Comparison of ENCODE assay signal across 16 cellular contexts in genomic region chr22:45073064-45073463, GRCh38.
DNase-seq lines count a peak whose midpoint lies in the region; ATAC-seq, FAIRE-seq and TF ChIP-seq lines count a peak whose summit lies in the region.
"Had no signal": no experiment of that assay in that cellular context is flagged by ENCODE, and none has a peak within 500 bp of the region (broad histone marks: within the 10 kb centered on the region; RNA-seq: fewer than 3 reads in every experiment).

No MANE protein-coding gene starts in this region.

- no TSS peak for BruUV-seq in GM12878 (replicated peaks; lab: Mats Ljungman, UMichigan)

- no peak for TF ChIP-seq EP300 in GM12878 (IDR thresholded peaks at IDR 0.05; ENCODE audit: borderline replicate concordance in 1 of 2, control insufficient read depth in 1 of 2, low read depth in 2 of 2, low read length in 2 of 2)

- TF ChIP-seq RAD21 in GM12878 (IDR thresholded peaks at IDR 0.05; ENCODE audit: insufficient read depth, low read depth, low read length) = no peak

- no peaks in the 10 kb centered on the region; the same call in 1 of the 2 replicates for H3K4me1 ChIP-seq in HEK293 (ENCODE audit: control insufficient read depth, insufficient read depth, low read length)
- H3K4me1 ChIP-seq in GM12878 (ENCODE audit: control insufficient read depth, insufficient read depth, low read length) = no peaks in the 10 kb centered on the region
- H3K4me1 ChIP-seq in prostate gland (replicated peaks) = no peaks in the 10 kb centered on the region
- H3K4me1 ChIP-seq: esophagus muscularis mucosa, tibial artery had no signal

- H3K4me3 ChIP-seq in HEK293 (ENCODE audit: low read depth, low read length) = no peak overlapping the region
- no peak overlapping the region for H3K4me3 ChIP-seq in GM12878
- H3K4me3 ChIP-seq in prostate gland = no peak overlapping the region
- H3K4me3 ChIP-seq: esophagus muscularis mucosa, SK-N-MC, tibial artery had no signal

- CTCF ChIA-PET in HEK293 (lab: Yijun Ruan, JAX) = interaction anchor here (0.6 kb wide), 1 partner anchor 105 kb away, joined by 4 read pairs; no protein-coding TSS in a partner anchor
- CTCF ChIA-PET in GM12878 (lab: Yijun Ruan, JAX) = no interaction called here

- no peak overlapping the region; the same call in 1 of the 2 replicates for H3K27ac ChIP-seq in HEK293 (ENCODE audit: extremely low read depth, low read depth, low read length)
- no peak overlapping the region for H3K27ac ChIP-seq in GM12878 (ENCODE audit: control insufficient read depth, insufficient read depth)
- H3K27ac ChIP-seq in prostate gland = no peak overlapping the region
- H3K27ac ChIP-seq: esophagus muscularis mucosa, SK-N-MC, tibial artery had no signal

- DNase-seq in DMS79 (lab: John Stamatoyannopoulos, UW) = peak; percentile 55
- DNase-seq in NCI-H345 treated with DMSO at 0.1 percent for 48 hours (lab: John Stamatoyannopoulos, UW; ENCODE audit: unreplicated experiment) = peak; percentile 32
- no peak for DNase-seq in GM12878 (ENCODE audit: low read depth, low spot score)
- no peak for DNase-seq in ACHN
- DNase-seq in prostate gland (ENCODE audit: low spot score) = no peak
- DNase-seq in glomerular visceral epithelial cell (ENCODE audit: extremely low spot score) = no peak
- DNase-seq in globus pallidus (ENCODE audit: low spot score) = no peak
- DNase-seq: activated CD4-positive, alpha-beta T cell treated with anti-CD3 and anti-CD28 coated beads, Interleukin-2, amount 10 ng/mL, durations not matched to agents 24 days and 14 days; dermis blood vessel endothelial cell; glutamatergic neuron; OCI-M1; tibial artery had no signal

- no peak overlapping the region for H3K9ac ChIP-seq in GM12878 (ENCODE audit: control insufficient read depth, insufficient read depth, low read length)

- ATAC-seq in GM12878 = no peak
- ATAC-seq: stimulated activated memory B cell treated with anti-CD40 and anti-IgM and Interleukin-4, amounts not matched to agents 10 μg/mL and 1 μg/mL and 100 μg/mL, for 72 hours had no signal

- H4K20me1 ChIP-seq in GM12878 (ENCODE audit: control insufficient read depth, insufficient read depth) = no peaks in the 10 kb centered on the region

- H3K27me3 ChIP-seq in GM12878 (replicated peaks in 1 of 2; ENCODE audit: control insufficient read depth in 2 of 2, insufficient read depth in 2 of 2, low read length in 1 of 2) (peaks cover 4 to 5% of the 10 kb centered on the region in 2 experiments; a peak in 2 of 4 replicates), prostate gland (replicated peaks; ENCODE audit: insufficient read depth) (peaks cover 8% of the 10 kb centered on the region)

- in situ Hi-C loops in GM12878 (cut with MboI) = no loop called here
- in situ Hi-C loops in ACHN (cut with HindIII; ENCODE audit: low pct_ligation_motif_present, low pct_unique_long_range_greater_than_20kb, low sequenced_read_pairs) = no loop called here

- SMC1A ChIA-PET in GM12878 (lab: Charles Lee; ENCODE audit: uncharacterized antibody, unreplicated experiment) = no interaction called here

- RAD21 ChIA-PET in GM12878 (lab: Charles Lee; ENCODE audit: unreplicated experiment) = no interaction called here

- no peak overlapping the region for H2AFZ ChIP-seq in GM12878 (ENCODE audit: control insufficient read depth, low read depth, low read length)

- H3K36me3 ChIP-seq in HEK293 (ENCODE audit: control insufficient read depth in 2 of 2, insufficient read depth in 1 of 2, low read length in 2 of 2) = no peaks in the 10 kb centered on the region
- H3K36me3 ChIP-seq in GM12878 (ENCODE audit: control insufficient read depth in 2 of 2, insufficient read depth in 2 of 2, low read length in 1 of 2) = no peaks in the 10 kb centered on the region
- H3K36me3 ChIP-seq in prostate gland = no peaks in the 10 kb centered on the region
- H3K36me3 ChIP-seq: esophagus muscularis mucosa, tibial artery had no signal

- H3K79me2 ChIP-seq in GM12878 (ENCODE audit: control insufficient read depth, insufficient read depth, low read length) = no peaks in the 10 kb centered on the region

- TF ChIP-seq POLR2A in GM12878 (IDR thresholded peaks at IDR 0.05; ENCODE audit: low read depth, low read length) (no peak), prostate gland (IDR thresholded peaks at IDR 0.05) (no peak)

- no peak overlapping the region for H3K4me2 ChIP-seq in GM12878 (ENCODE audit: control insufficient read depth, insufficient read depth)

- POLR2A ChIA-PET in HEK293 (lab: Yijun Ruan, JAX) (interaction anchor here (0.6 kb wide), 1 partner anchor 15 kb away, joined by 4 read pairs; no protein-coding TSS in a partner anchor), GM12878 (lab: Charles Lee) (no interaction called here)

- no peak for FAIRE-seq in GM12878 (lab: Jason Lieb, UNC)

- WGBS in GM12878 (ENCODE audit: insufficient coverage, insufficient replicate concordance, low lambda C conversion rate, missing lambda C conversion rate) = 33% methylated on average over 5 of the region's 5 CpGs
- 42% methylated on average over 5 of the region's 5 CpGs for WGBS in prostate gland

- H3K9me3 ChIP-seq in HEK293 (ENCODE audit: control insufficient read depth, insufficient read depth, low read depth, low read length) (no peaks in the 10 kb centered on the region), GM12878 (replicated peaks; ENCODE audit: control insufficient read depth, insufficient read depth, low read length) (no peaks in the 10 kb centered on the region; the same call in 2 of the 3 replicates), prostate gland (no peaks in the 10 kb centered on the region)

- intact Hi-C loops in GM12878 (cut with micrococcal nuclease; ENCODE audit: unreplicated experiment) = no loop called here
- intact Hi-C loops in prostate gland (cut with DNase I) = no loop called here

- no peak for TF ChIP-seq CTCF in HEK293 (tag by site-specific recombination; IDR thresholded peaks at IDR 0.05)
- no peak for TF ChIP-seq CTCF in GM12878 (IDR thresholded peaks at IDR 0.05 in 2 of 3, conservative IDR thresholded peaks at IDR 0.05 in 1 of 3; ENCODE audit: control insufficient read depth in 2 of 3, extremely low read depth in 1 of 3, insufficient read depth in 1 of 3, low read depth in 3 of 3, low read length in 3 of 3)
- no peak for TF ChIP-seq CTCF in prostate gland (IDR thresholded peaks at IDR 0.05)

TF ChIP-seq in HEK293, 187 proteins besides CTCF, POLR2A, EP300 and RAD21 (continues in another document):
- 0 out of 2 replicates have a peak, but pooled peaks have one; percentile 18 for TF ChIP-seq ZBTB8A (tag by site-specific recombination; IDR thresholded peaks at IDR 0.05)
- no peak for TF ChIP-seq HOXC10 (CRISPR knock-in tag; IDR thresholded peaks at IDR 0.05)
- TF ChIP-seq ZNF341 (tag by site-specific recombination; IDR thresholded peaks at IDR 0.05; ENCODE audit: low read depth) = peak; percentile 69
- TF ChIP-seq ZIC2 (tag by site-specific recombination; IDR thresholded peaks at IDR 0.05) = 0 out of 2 replicates have a peak, but pooled peaks have one; percentile 12
- TF ChIP-seq ZNF571 (tag by site-specific recombination; IDR thresholded peaks at IDR 0.05) = no peak
- TF ChIP-seq ZNF768 (tag by site-specific recombination; IDR thresholded peaks at IDR 0.05) = no peak
- no peak for TF ChIP-seq GLIS2 (tag by site-specific recombination; IDR thresholded peaks at IDR 0.05)
- no peak for TF ChIP-seq ZNF266 (tag by site-specific recombination; IDR thresholded peaks at IDR 0.05; ENCODE audit: low read depth)
- TF ChIP-seq GLIS1 (tag by site-specific recombination; IDR thresholded peaks at IDR 0.05) = peak; percentile 54

TF ChIP-seq in GM12878, 131 proteins besides CTCF, POLR2A, EP300 and RAD21:
- TF ChIP-seq SPI1 (IDR thresholded peaks at IDR 0.05; ENCODE audit: borderline replicate concordance, insufficient read depth, low read depth, low read length) = peak; percentile 47; the same call in 1 of the 2 replicates
- no peak for TF ChIP-seq IKZF2 (IDR thresholded peaks at IDR 0.05)
- no peak for TF ChIP-seq MTA3 (IDR thresholded peaks at IDR 0.05; ENCODE audit: borderline replicate concordance, low read length)
- TF ChIP-seq ZBTB11 (CRISPR knock-in tag; IDR thresholded peaks at IDR 0.05) = no peak
TF ChIP-seq in GM12878: peak in this region for 1.

Comparison
In these comparisons a context has a peak if more than half of its experiments do, and no peak if none do; other contexts are left out.
1. DNase-seq: peak in DMS79 (single experiment) and NCI-H345 treated with DMSO at 0.1 percent for 48 hours (single experiment); none in GM12878 (single experiment), ACHN (single experiment), prostate gland (single experiment), glomerular visceral epithelial cell (single experiment) and globus pallidus (single experiment).